8 cellular contexts compared by ENCODE assay signal in the genomic region with DNA sequence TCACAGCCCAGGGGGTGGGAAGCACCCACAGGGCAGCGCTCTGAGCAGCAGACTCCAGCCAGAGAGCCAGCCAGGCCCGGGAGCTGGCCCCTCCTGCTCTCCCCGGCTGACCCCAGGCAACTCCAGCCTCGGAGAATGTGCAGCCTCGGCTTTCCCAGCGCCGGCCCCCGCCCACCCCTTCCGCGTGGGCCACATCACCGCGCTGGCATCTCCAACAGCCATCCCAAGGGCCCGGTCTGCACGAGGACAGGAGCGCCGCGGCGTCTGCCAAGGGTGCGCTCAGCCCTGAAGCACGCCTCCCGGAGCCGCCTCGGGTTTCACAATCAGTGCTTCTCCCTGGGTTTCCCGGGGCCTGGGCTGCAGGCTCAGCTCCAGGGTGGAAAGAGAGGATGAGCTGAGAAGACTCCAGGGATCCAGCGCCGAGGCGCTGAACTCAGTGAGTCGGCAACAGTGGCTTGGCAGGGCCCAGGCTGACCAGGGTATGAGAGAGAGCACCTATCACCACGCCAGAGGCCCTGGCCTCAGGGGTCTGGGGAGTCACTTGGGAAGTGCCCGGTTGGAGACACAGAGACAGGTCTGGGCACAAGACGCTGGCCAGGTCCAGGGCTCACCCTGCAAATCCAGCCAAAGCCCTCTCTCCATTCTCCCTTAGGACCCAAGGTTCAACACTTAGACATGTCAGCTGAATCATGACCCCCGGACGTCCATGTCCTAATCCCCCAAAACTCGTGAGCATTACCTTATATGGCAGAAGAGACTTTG.
DNase-seq lines count a peak whose midpoint lies in the region; ATAC-seq and TF ChIP-seq lines count a peak whose summit lies in the region.

No MANE protein-coding gene starts in this region.

- H3K27me3 ChIP-seq in neural progenitor cell = no peaks in the 10 kb centered on the region

- no peak overlapping the region for H3K27ac ChIP-seq in neural progenitor cell

- H4K20me1 ChIP-seq in neural progenitor cell (ENCODE audit: low read depth) = no peaks in the 10 kb centered on the region

- H2AFZ ChIP-seq in neural progenitor cell (replicated peaks) = no peak overlapping the region

- H3K27me3 Mint-ChIP-seq in neural progenitor cell (ENCODE audit: insufficient read depth, low read depth) = peaks cover 5% of the 10 kb centered on the region

- H3K9ac ChIP-seq in neural progenitor cell = no peak overlapping the region

- H3K4me1 Mint-ChIP-seq in neural progenitor cell = peaks cover 20% of the 10 kb centered on the region

- no peaks in the 10 kb centered on the region for H3K9me3 Mint-ChIP-seq in neural progenitor cell

- H3K4me1 ChIP-seq in neural progenitor cell = peaks cover 15% of the 10 kb centered on the region

- H3K4me3 ChIP-seq in fibroblast of the aortic adventitia (ENCODE audit: low read depth, low read length) (peak overlapping the region; percentile 10), neural progenitor cell (no peak overlapping the region)

- no peaks in the 10 kb centered on the region for H3K79me2 ChIP-seq in neural progenitor cell (ENCODE audit: low read depth)

- ATAC-seq in HG02610 (IDR thresholded peaks at IDR 0.05; ENCODE audit: unreplicated experiment) (no peak), HG02798 (IDR thresholded peaks at IDR 0.05; ENCODE audit: poor library complexity, unreplicated experiment) (no peak), HG02759 (IDR thresholded peaks at IDR 0.05; ENCODE audit: unreplicated experiment) (no peak)

- no peaks in the 10 kb centered on the region for H3F3A ChIP-seq in neural progenitor cell (ENCODE audit: low read depth)

- H3K36me3 ChIP-seq in neural progenitor cell = no peaks in the 10 kb centered on the region

- DNase-seq in AG08395 (ENCODE audit: low spot score) (peak; percentile 95), NCI-H226 (peak; percentile 99), fibroblast of the aortic adventitia (ENCODE audit: low read depth) (peak; percentile 98), neural progenitor cell (ENCODE audit: low spot score) (peak; percentile 51), HPDE6-E6E7 (ENCODE audit: extremely low spot score) (no peak)

- H3K9me3 ChIP-seq in neural progenitor cell (ENCODE audit: low read depth) = no peaks in the 10 kb centered on the region

- TF ChIP-seq CTCF in fibroblast of the aortic adventitia (IDR thresholded peaks at IDR 0.05; ENCODE audit: insufficient read depth, low read length) = no peak
- TF ChIP-seq CTCF in neural progenitor cell (IDR thresholded peaks at IDR 0.05) = no peak

- no peak overlapping the region for H3K27ac Mint-ChIP-seq in neural progenitor cell

- no peak overlapping the region for H3K4me2 ChIP-seq in neural progenitor cell

- no peaks in the 10 kb centered on the region for H3K36me3 Mint-ChIP-seq in neural progenitor cell

- H3K4me3 Mint-ChIP-seq in neural progenitor cell = no peak overlapping the region
